Comparison of ENCODE assay signal across 8 cellular contexts in genomic region chr14:68792830-68793733, GRCh38. TPM values are rescaled to one million over a fixed set of nuclear protein-coding genes. Genes with fewer than 3 reads are reported as not detected.
DNase-seq lines count a peak whose midpoint lies in the region; ATAC-seq and TF ChIP-seq lines count a peak whose summit lies in the region.

Gene ZFP36L1, minus strand, starts transcription at chr14:68793067. Its CDS starts 129 bp downstream, at chr14:68792938.

- H2BK5ac ChIP-seq in trophoblast cell (ENCODE audit: low read depth, low read length, poor library complexity): peak within 1 kb of the TSS; percentile 99

- H4K20me1 ChIP-seq in BLaER1 treated with 17β-estradiol and CSF1 and Interleukin-3, amounts not matched to agents 10 nM and 100 nM: peaks cover 38 to 48% (median 45%) of the 10 kb centered on the region in 11 experiments

- no peaks in the 10 kb centered on the region for H3K27me3 ChIP-seq in BLaER1 treated with 17β-estradiol and CSF1 and Interleukin-3, amounts not matched to agents 10 nM and 100 nM
- H3K27me3 ChIP-seq in HUES6 (ENCODE audit: control insufficient read depth, insufficient read depth, low read length) (no peaks in the 10 kb centered on the region), cardiac muscle cell (no peaks in the 10 kb centered on the region), trophoblast cell (ENCODE audit: insufficient read depth, low read length) (no peaks in the 10 kb centered on the region), tibial nerve (no peaks in the 10 kb centered on the region)

- peak within 1 kb of the TSS; percentile 92 for H3K14ac ChIP-seq in trophoblast cell (ENCODE audit: low read length)

- no peaks in the 10 kb centered on the region for H3K9me3 Mint-ChIP-seq in T-cell

- H3K4ac ChIP-seq in trophoblast cell (ENCODE audit: low read depth, low read length): peak within 1 kb of the TSS; percentile 97

- POLR2A ChIA-PET in T-cell (lab: Charles Lee): interaction anchor here (0.6 to 2.9 kb wide), 12 partner anchors 12 to 543 kb away, joined by 3 to 26 read pairs (median 10); no protein-coding TSS in a partner anchor

- peak within 1 kb of the TSS; percentile 96 to 100 (median 99) for H3K9ac ChIP-seq in BLaER1 treated with 17β-estradiol and CSF1 and Interleukin-3, amounts not matched to agents 10 nM and 100 nM
- H3K9ac ChIP-seq in HUES6 (ENCODE audit: low read length) (peak within 1 kb of the TSS; percentile 98), trophoblast cell (ENCODE audit: low read length) (peak within 1 kb of the TSS; percentile 93)

- DNase-seq in T-cell (peak; percentile 85 to 94 (median 91)), cardiac muscle cell (ENCODE audit: low read depth in 1 of 2, low spot score in 1 of 2) (peak; percentile 92 to 98), trophoblast cell (peak; percentile 98 to 99), tibial nerve (ENCODE audit: low spot score in 2 of 2) (peak; percentile 90 to 93)

- peak within 1 kb of the TSS; percentile 98 for H3K18ac ChIP-seq in trophoblast cell (ENCODE audit: low read length)

- peak within 1 kb of the TSS; percentile 26 for H2BK12ac ChIP-seq in trophoblast cell (ENCODE audit: low read length)

- H4K91ac ChIP-seq in trophoblast cell (ENCODE audit: low read depth, low read length): peak within 1 kb of the TSS; percentile 99

- H3K27ac ChIP-seq in BLaER1 treated with 17β-estradiol and CSF1 and Interleukin-3, amounts not matched to agents 10 nM and 100 nM: peak within 1 kb of the TSS; percentile 96 to 100 (median 99)
- H3K27ac ChIP-seq in HUES6 (ENCODE audit: low read depth, low read length) (peak within 1 kb of the TSS; percentile 100), adipose tissue (ENCODE audit: low read depth, low read length) (peak within 1 kb of the TSS; percentile 98), cardiac muscle cell (peak within 1 kb of the TSS; percentile 98), trophoblast cell (ENCODE audit: low read depth, low read length) (peak within 1 kb of the TSS; percentile 100), tibial nerve (peak within 1 kb of the TSS; percentile 94 to 99 (median 96))

- H3K4me2 ChIP-seq in BLaER1 treated with 17β-estradiol and CSF1 and Interleukin-3, amounts not matched to agents 10 nM and 100 nM: peak within 1 kb of the TSS; percentile 86 to 98 (median 93)
- peak within 1 kb of the TSS; percentile 78 for H3K4me2 ChIP-seq in trophoblast cell (ENCODE audit: low read length)

- H3K27ac Mint-ChIP-seq in T-cell: peak within 1 kb of the TSS; percentile 99

- H3K27me3 Mint-ChIP-seq in T-cell: no peaks in the 10 kb centered on the region

- peak within 1 kb of the TSS; percentile 82 for H4K8ac ChIP-seq in trophoblast cell (ENCODE audit: low read depth, low read length)

- TF ChIP-seq EP300 in tibial nerve (IDR thresholded peaks at IDR 0.05): peak; percentile 71 to 99

- peaks cover 40 to 47% (median 44%) of the 10 kb centered on the region in 11 experiments for H3K36me3 ChIP-seq in BLaER1 treated with 17β-estradiol and CSF1 and Interleukin-3, amounts not matched to agents 10 nM and 100 nM
- H3K36me3 ChIP-seq in HUES6 (ENCODE audit: control insufficient read depth, insufficient read depth, low read length): peaks cover 42% of the 10 kb centered on the region
- peaks cover 31% of the 10 kb centered on the region for H3K36me3 ChIP-seq in cardiac muscle cell
- H3K36me3 ChIP-seq in trophoblast cell (ENCODE audit: control insufficient read depth in 1 of 2, insufficient read depth in 2 of 2, low read length in 2 of 2): peaks cover 26 to 28% of the 10 kb centered on the region in 2 experiments
- peaks cover 0 to 28% (median 13%) of the 10 kb centered on the region in 3 donors for H3K36me3 ChIP-seq in tibial nerve

- peak; percentile 97 to 99 for TF ChIP-seq POLR2A in tibial nerve (IDR thresholded peaks at IDR 0.05)

- 0 to 1% (median 0%) methylated on average over 58 to 60 of the region's 60 CpGs for WGBS in adipose tissue, 3 donors
- WGBS in trophoblast cell (ENCODE audit: extremely low coverage, insufficient coverage, insufficient read length): no CpG with 5 or more reads among the region's 60 CpGs
- WGBS in tibial nerve, 2 donors: 0% methylated on average over 60 of the region's 60 CpGs

- peaks cover 58% of the 10 kb centered on the region for H3K79me2 ChIP-seq in trophoblast cell (ENCODE audit: control insufficient read depth, insufficient read depth, low read length, poor library complexity)

- H3K9me3 ChIP-seq in BLaER1 treated with 17β-estradiol and CSF1 and Interleukin-3, amounts not matched to agents 10 nM and 100 nM (replicated peaks in 1 of 11): peaks cover 7 to 26% (median 14%) of the 10 kb centered on the region in 11 experiments; a peak in 13 of 22 replicates
- H3K9me3 ChIP-seq in HUES6 (ENCODE audit: control insufficient read depth, insufficient read depth, low read depth, low read length) (no peaks in the 10 kb centered on the region), cardiac muscle cell (ENCODE audit: low read depth) (no peaks in the 10 kb centered on the region), trophoblast cell (ENCODE audit: insufficient read depth, low read depth, low read length) (no peaks in the 10 kb centered on the region), tibial nerve (no peaks in the 10 kb centered on the region)

- peak within 1 kb of the TSS; percentile 0 for H3K23ac ChIP-seq in trophoblast cell (ENCODE audit: low read length)

- peak within 1 kb of the TSS; percentile 66 for H4K12ac ChIP-seq in trophoblast cell (ENCODE audit: low read depth, low read length)

- peak within 1 kb of the TSS; percentile 84 to 100 (median 96) for H3K4me3 ChIP-seq in BLaER1 treated with 17β-estradiol and CSF1 and Interleukin-3, amounts not matched to agents 10 nM and 100 nM
- H3K4me3 ChIP-seq in HUES6 (ENCODE audit: low read depth, low read length): peak within 1 kb of the TSS; percentile 96
- peak within 1 kb of the TSS; percentile 77 for H3K4me3 ChIP-seq in cardiac muscle cell
- peak within 1 kb of the TSS; percentile 91 for H3K4me3 ChIP-seq in trophoblast cell (ENCODE audit: low read depth, low read length)
- peak within 1 kb of the TSS; percentile 59 to 94 (median 62) for H3K4me3 ChIP-seq in tibial nerve

- H3K4me1 ChIP-seq in BLaER1 treated with 17β-estradiol and CSF1 and Interleukin-3, amounts not matched to agents 10 nM and 100 nM: peaks cover 16 to 30% (median 26%) of the 10 kb centered on the region in 10 experiments
- H3K4me1 ChIP-seq in HUES6 (ENCODE audit: control insufficient read depth, insufficient read depth, low read length): peaks cover 32% of the 10 kb centered on the region
- H3K4me1 ChIP-seq in cardiac muscle cell (ENCODE audit: low read depth): peaks cover 35% of the 10 kb centered on the region
- H3K4me1 ChIP-seq in trophoblast cell (ENCODE audit: control insufficient read depth in 1 of 2, insufficient read depth in 2 of 2, low read length in 2 of 2): peaks cover 21 to 24% of the 10 kb centered on the region in 2 experiments
- peaks cover 0 to 17% (median 16%) of the 10 kb centered on the region in 4 donors for H3K4me1 ChIP-seq in tibial nerve

- peaks cover 35 to 60% (median 44%) of the 10 kb centered on the region in 3 donors for H3K4me1 Mint-ChIP-seq in T-cell

- peak within 1 kb of the TSS; percentile 62 for H2AK5ac ChIP-seq in trophoblast cell (ENCODE audit: low read length)

- peak within 1 kb of the TSS; percentile 87 for H2BK120ac ChIP-seq in trophoblast cell (ENCODE audit: insufficient read depth, low read length, poor library complexity)

- H2AFZ ChIP-seq in trophoblast cell (ENCODE audit: insufficient read depth, low read length, poor library complexity): peak within 1 kb of the TSS; percentile 33

- H3K79me1 ChIP-seq in trophoblast cell (ENCODE audit: low read length): peaks cover 68% of the 10 kb centered on the region

- no peak for TF ChIP-seq CTCF in cardiac muscle cell (IDR thresholded peaks at IDR 0.05; ENCODE audit: low read depth, low read length)
- TF ChIP-seq CTCF in tibial nerve (IDR thresholded peaks at IDR 0.05): peak in 2 of 5 experiments; percentile 19 to 35

- H3K36me3 Mint-ChIP-seq in T-cell: peaks cover 33% of the 10 kb centered on the region

- peak within 1 kb of the TSS; percentile 91 to 98 (median 96) for H3K4me3 Mint-ChIP-seq in T-cell

- CTCF ChIA-PET in T-cell (lab: Charles Lee): interaction anchor here (0.6 to 7.1 kb wide), 10 partner anchors 12 to 1434 kb away, joined by 3 to 95 read pairs (median 4); partner anchors contain the start of gene ATP6V1D (in 1 of the 2)

- peak; percentile 27 for ATAC-seq in GM19438 (IDR thresholded peaks at IDR 0.05; ENCODE audit: low read depth, unreplicated experiment)
- peak; percentile 30 to 49 (median 36) for ATAC-seq in T-cell (replicated peaks in 1 of 4)

RNA-seq across cellular contexts. Expression of gene ZFP36L1, which starts in this region (rescaled TPM):
- total RNA-seq in T-cell: 100 to 1,000 TPM; 123 to 253 (median 233) TPM
- polyA plus RNA-seq in adipose tissue: 100 to 1,000 TPM; 174 to 335 (median 258) TPM
- 822 and 1,327 TPM in 2 replicates for total RNA-seq in cardiac muscle cell
- 219 and 454 TPM in 2 replicates for polyA plus RNA-seq in cardiac muscle cell
- polyA plus RNA-seq in trophoblast cell (2013): 487 and 493 TPM in 2 replicates
- 1,000 to 10,000 TPM in 1 of 4 donors, 100 to 1,000 TPM in 3; 298 to 1,137 (median 494) TPM for total RNA-seq in tibial nerve

Comparison
In these comparisons a context has a peak if more than half of its experiments do, and no peak if none do; other contexts are left out.
1. Peak in every context shown above with its lines: DNase-seq, ATAC-seq, H3K4me3 ChIP-seq and H3K27ac ChIP-seq.